ENCODE assay signal across 1 cellular context in the genomic region with DNA sequence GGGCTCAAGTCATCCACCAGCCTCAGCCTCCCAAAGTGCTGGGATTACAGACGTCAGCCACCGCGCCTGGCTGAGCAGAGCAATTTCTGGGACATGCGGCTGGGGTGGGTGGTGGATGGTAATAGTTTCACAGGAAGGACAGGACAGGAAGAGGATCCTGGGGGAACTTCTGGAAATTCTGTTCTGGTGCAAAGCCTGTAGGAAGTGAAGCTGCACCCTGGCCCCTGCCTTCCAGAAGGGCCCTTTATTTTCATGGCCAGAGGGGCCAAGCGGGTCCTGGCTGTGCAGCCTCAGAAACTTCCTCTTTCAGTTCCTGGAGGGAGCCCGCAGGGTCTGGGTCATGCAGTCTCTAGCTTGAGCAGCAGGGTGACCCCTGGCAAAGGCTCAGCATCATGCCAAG.
TF ChIP-seq lines count a peak whose summit lies in the region.

No MANE protein-coding gene starts in this region.

TF ChIP-seq in GM12878, 131 proteins besides CTCF, POLR2A, EP300 and RAD21:
- TF ChIP-seq ESRRA (IDR thresholded peaks at IDR 0.05; ENCODE audit: low read length) (no peak), NR2C2 (IDR thresholded peaks at IDR 0.05; ENCODE audit: borderline replicate concordance, control insufficient read depth, insufficient read length, low read depth) (no peak), ZNF217 (IDR thresholded peaks at IDR 0.05) (no peak), DPF2 (IDR thresholded peaks at IDR 0.05) (0 out of 2 replicates have a peak, but pooled peaks have one; percentile 35), IKZF1 (conservative IDR thresholded peaks at IDR 0.05) (peak; percentile 49), GATAD2B (conservative IDR thresholded peaks at IDR 0.05; ENCODE audit: low read depth) (0 out of 2 replicates have a peak, but pooled peaks have one; percentile 26)
